ENCODE assay signal across 8 cellular contexts in the genomic region with DNA sequence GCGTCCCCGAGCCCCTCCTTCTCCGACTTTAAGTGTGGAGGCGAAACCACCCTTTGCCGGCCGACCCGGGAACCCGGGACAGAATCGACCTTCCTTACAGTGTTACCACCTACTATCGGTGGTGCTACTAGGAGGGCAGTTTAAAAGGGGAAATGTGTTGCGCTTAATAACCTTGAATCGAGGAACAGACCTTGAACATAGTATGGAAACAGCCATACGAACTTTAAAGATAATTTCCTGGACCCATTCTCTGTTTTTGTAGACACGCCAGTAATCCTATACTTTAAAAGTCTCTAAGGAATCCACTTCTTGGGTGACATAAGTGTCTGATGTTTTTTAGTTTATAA. TPM values are rescaled to one million over a fixed set of nuclear protein-coding genes. Genes with fewer than 3 reads are reported as not detected.
DNase-seq lines count a peak whose midpoint lies in the region; ATAC-seq and TF ChIP-seq lines count a peak whose summit lies in the region.

No MANE protein-coding gene starts in this region.

- H3F3A ChIP-seq in smooth muscle cell (ENCODE audit: low read depth): peaks cover 4% of the 10 kb centered on the region

- peak overlapping the region; percentile 99 for H3K4me2 ChIP-seq in smooth muscle cell

- WGBS in iPS DF 6.9 (ENCODE audit: insufficient coverage, insufficient read length): no CpG with 5 or more reads among the region's 14 CpGs
- WGBS in smooth muscle cell (ENCODE audit: low lambda C conversion rate): 2% methylated on average over 14 of the region's 14 CpGs

- H3K79me2 ChIP-seq in smooth muscle cell (ENCODE audit: low read depth): peaks cover 47% of the 10 kb centered on the region

- H3K36me3 Mint-ChIP-seq in activated T-helper 1 cell treated with anti-CD3 and anti-CD28 coated beads, Interleukin-12 subunit alpha, Interleukin-12 subunit beta, Interleukin-2, Interleukin-4 antibody, amounts not matched to agents 30 ng/mL and 10 ng/mL and 1 ng/mL, durations not matched to agents 14 hours and 24 hours and 36 hours (ENCODE audit: low read depth): peaks cover 13% of the 10 kb centered on the region

- peak overlapping the region; percentile 97 for H3K27ac Mint-ChIP-seq in activated T-helper 1 cell treated with anti-CD3 and anti-CD28 coated beads, Interleukin-12 subunit alpha, Interleukin-12 subunit beta, Interleukin-2, Interleukin-4 antibody, amounts not matched to agents 30 ng/mL and 10 ng/mL and 1 ng/mL, durations not matched to agents 14 hours and 24 hours and 36 hours

- H3K4me3 ChIP-seq in HFF-Myc (replicated peaks; ENCODE audit: low read depth, low read length): peak overlapping the region; percentile 88
- peak overlapping the region; percentile 97; the same call in 1 of the 2 replicates for H3K4me3 ChIP-seq in iPS DF 6.9 (ENCODE audit: low read length)
- H3K4me3 ChIP-seq in smooth muscle cell: peak overlapping the region; percentile 89

- H3K27me3 ChIP-seq in iPS DF 6.9 (ENCODE audit: control insufficient read depth, insufficient read depth, low read length) (no peaks in the 10 kb centered on the region), smooth muscle cell (ENCODE audit: low read depth) (no peaks in the 10 kb centered on the region)

- H3K4me1 ChIP-seq in iPS DF 6.9 (ENCODE audit: control insufficient read depth, insufficient read depth, low read length) (no peaks in the 10 kb centered on the region; the same call in 1 of the 2 replicates), smooth muscle cell (ENCODE audit: low read depth) (peaks cover 16% of the 10 kb centered on the region)

- intact Hi-C loops in activated T-helper 1 cell treated with anti-CD3 and anti-CD28 coated beads, Interleukin-12 subunit alpha, Interleukin-12 subunit beta, Interleukin-2, Interleukin-4 antibody, amounts not matched to agents 30 ng/mL and 10 ng/mL and 1 ng/mL, durations not matched to agents 14 hours and 24 hours and 36 hours (cut with micrococcal nuclease): loop anchor here (1.0 to 10.0 kb wide), 7 partner anchors 34 to 1968 kb away; a partner anchor contains a TSS

- no peaks in the 10 kb centered on the region for H3K27me3 Mint-ChIP-seq in activated T-helper 1 cell treated with anti-CD3 and anti-CD28 coated beads, Interleukin-12 subunit alpha, Interleukin-12 subunit beta, Interleukin-2, Interleukin-4 antibody, amounts not matched to agents 30 ng/mL and 10 ng/mL and 1 ng/mL, durations not matched to agents 14 hours and 24 hours and 36 hours (ENCODE audit: insufficient read depth)

- no peak for ATAC-seq in HG03520 (IDR thresholded peaks at IDR 0.05; ENCODE audit: unreplicated experiment)

- peaks cover 23% of the 10 kb centered on the region for H3K4me1 Mint-ChIP-seq in activated T-helper 1 cell treated with anti-CD3 and anti-CD28 coated beads, Interleukin-12 subunit alpha, Interleukin-12 subunit beta, Interleukin-2, Interleukin-4 antibody, amounts not matched to agents 30 ng/mL and 10 ng/mL and 1 ng/mL, durations not matched to agents 14 hours and 24 hours and 36 hours (ENCODE audit: low read depth)

- H2AFZ ChIP-seq in smooth muscle cell (ENCODE audit: low read depth): peak overlapping the region; percentile 75

- TF ChIP-seq CTCF in HFF-Myc (IDR thresholded peaks at IDR 0.05; ENCODE audit: low read depth, low read length, missing control alignments): no peak
- no peak for TF ChIP-seq CTCF in smooth muscle cell (IDR thresholded peaks at IDR 0.05; ENCODE audit: borderline replicate concordance, insufficient read depth, poor library complexity, severe bottlenecking)

- no peak for DNase-seq in HFF-Myc (ENCODE audit: extremely low read depth, low read depth)
- no peak for DNase-seq in activated T-helper 1 cell treated with anti-CD3 and anti-CD28 coated beads, Interleukin-12 subunit alpha, Interleukin-12 subunit beta, Interleukin-2, Interleukin-4 antibody, amounts not matched to agents 30 ng/mL and 10 ng/mL and 1 ng/mL, durations not matched to agents 14 hours and 24 hours and 36 hours (ENCODE audit: low spot score)
- no peak for DNase-seq in iPS DF 6.9 (ENCODE audit: low read depth, low spot score)
- DNase-seq in smooth muscle cell (lab: John Stamatoyannopoulos, UW; ENCODE audit: unreplicated experiment): no peak
- DNase-seq in stimulated activated naive CD4-positive, alpha-beta T cell treated with Interleukin-2 at 50 U/mL for 16 hours (lab: John Stamatoyannopoulos, UW): no peak
- no peak for DNase-seq in stimulated activated CD4-positive, alpha-beta T cell treated with anti-CD3 and anti-CD28 coated beads, Interleukin-2, amount 100 ng/mL, for 24 hours
- no peak for DNase-seq in stimulated activated CD4-positive, alpha-beta T cell treated with anti-CD3 and anti-CD28 coated beads, Interleukin-4, amount 100 ng/mL, for 1 hour

- H3K9ac ChIP-seq in smooth muscle cell (ENCODE audit: low read depth): peak overlapping the region; percentile 90

- H3K9me3 Mint-ChIP-seq in activated T-helper 1 cell treated with anti-CD3 and anti-CD28 coated beads, Interleukin-12 subunit alpha, Interleukin-12 subunit beta, Interleukin-2, Interleukin-4 antibody, amounts not matched to agents 30 ng/mL and 10 ng/mL and 1 ng/mL, durations not matched to agents 14 hours and 24 hours and 36 hours: no peaks in the 10 kb centered on the region

- H3K4me3 Mint-ChIP-seq in activated T-helper 1 cell treated with anti-CD3 and anti-CD28 coated beads, Interleukin-12 subunit alpha, Interleukin-12 subunit beta, Interleukin-2, Interleukin-4 antibody, amounts not matched to agents 30 ng/mL and 10 ng/mL and 1 ng/mL, durations not matched to agents 14 hours and 24 hours and 36 hours: peak overlapping the region; percentile 94

- H3K9me3 ChIP-seq in iPS DF 6.9 (ENCODE audit: control insufficient read depth, insufficient read depth, low read length): no peaks in the 10 kb centered on the region
- no peaks in the 10 kb centered on the region for H3K9me3 ChIP-seq in smooth muscle cell (replicated peaks; ENCODE audit: low read depth)

- H3K27ac ChIP-seq in iPS DF 6.9 (ENCODE audit: low read length) (no peak overlapping the region), smooth muscle cell (ENCODE audit: low read depth) (peak overlapping the region; percentile 97)

- H3K36me3 ChIP-seq in iPS DF 6.9 (ENCODE audit: control insufficient read depth, insufficient read depth, low read length) (no peaks in the 10 kb centered on the region), smooth muscle cell (ENCODE audit: low read depth) (peaks cover 11% of the 10 kb centered on the region)

- H4K20me1 ChIP-seq in smooth muscle cell (ENCODE audit: low read depth): peaks cover 32% of the 10 kb centered on the region

RNA-seq across cellular contexts. Expression of a gene that starts 1.5 kb away (rescaled TPM):
- 11.6 and 12.2 TPM in 2 replicates for total RNA-seq in activated T-helper 1 cell treated with anti-CD3 and anti-CD28 coated beads, Interleukin-12 subunit alpha, Interleukin-12 subunit beta, Interleukin-2, Interleukin-4 antibody, amounts not matched to agents 30 ng/mL and 10 ng/mL and 1 ng/mL, durations not matched to agents 14 hours and 24 hours and 36 hours
- 16.3 and 19.4 TPM in 2 replicates for total RNA-seq in smooth muscle cell
- 27.4 and 30.1 TPM in 2 replicates for polyA plus RNA-seq in smooth muscle cell
